35 cellular contexts compared by ENCODE assay signal in genomic region chr3:104745313-104745712, GRCh38.
"Had no signal": no experiment of that assay in that cellular context is flagged by ENCODE, and none has a peak within 500 bp of the region (broad histone marks: within the 10 kb centered on the region; RNA-seq: fewer than 3 reads in every experiment).

No MANE protein-coding gene starts in this region.

- H3K36me3 ChIP-seq: adrenal gland, brain microvascular endothelial cell, breast epithelium had no signal

- H3K9me3 ChIP-seq: adrenal gland, body of pancreas, breast epithelium had no signal

- DNase-seq: activated B cell treated with CpG ODN at 0.5 μM for 24 hours; activated CD4-positive, alpha-beta memory T cell treated with anti-CD3 and anti-CD28 coated beads for 36 hours; activated CD4-positive, alpha-beta T cell treated with anti-CD3 and anti-CD28 coated beads for 4 hours; activated CD4-positive, alpha-beta T cell treated with anti-CD3 and anti-CD28 coated beads, Interleukin-2, amount 10 ng/mL, durations not matched to agents 24 days and 14 days; activated CD4-positive, alpha-beta T cell treated with anti-CD3 and anti-CD28 coated beads, Interleukin-2, amount 50 U/mL, for 1 hour; activated CD4-positive, alpha-beta T cell treated with anti-CD3 and anti-CD28 coated beads, Interleukin-2, amount 50 U/mL, for 4 hours; activated CD4-positive, CD25-positive, alpha-beta regulatory T cell treated with anti-CD3 and anti-CD28 coated beads, Interleukin-2, amount 50 U/mL, for 72 hours; activated CD8-positive, alpha-beta memory T cell treated with anti-CD3 and anti-CD28 coated beads, Interleukin-2, amount 50 U/mL, for 4 hours; activated CD8-positive, alpha-beta T cell treated with anti-CD3 and anti-CD28 coated beads for 36 hours; activated effector memory CD4-positive, alpha-beta T cell treated with anti-CD3 and anti-CD28 coated beads, Interleukin-2, amount 50 U/mL, for 16 hours; activated gamma-delta T cell treated with Interleukin-2 at 50 U/mL for 16 hours; activated naive CD4-positive, alpha-beta T cell; activated naive CD4-positive, alpha-beta T cell treated with anti-CD3 and anti-CD28 coated beads for 36 hours; activated naive CD4-positive, alpha-beta T cell treated with anti-CD3 and anti-CD28 coated beads, Interleukin-2, amount 50 U/mL, for 16 hours; activated naive CD8-positive, alpha-beta T cell treated with anti-CD3 and anti-CD28 coated beads for 36 hours; activated T-cell treated with anti-CD3 and anti-CD28 coated beads for 4 hours; activated T-cell treated with anti-CD3 and anti-CD28 coated beads, Interleukin-2, amount 50 U/mL, for 1 hour; activated T-cell treated with anti-CD3 and anti-CD28 coated beads, Interleukin-2, amount 50 U/mL, for 4 hours; activated T-cell treated with anti-CD3 and anti-CD28 coated beads, Interleukin-2, amount 50 U/mL, for 72 hours; adrenal gland; amniotic stem cell; aorta; body of pancreas; brain microvascular endothelial cell; central memory CD4-positive, alpha-beta T cell; T-helper 1 cell; T-helper 2 cell; T-helper 9 cell had no signal

- H3K27ac Mint-ChIP-seq: activated B cell treated with CpG ODN at 0.5 μM for 24 hours; activated CD4-positive, alpha-beta memory T cell treated with anti-CD3 and anti-CD28 coated beads for 36 hours; activated CD4-positive, alpha-beta T cell treated with anti-CD3 and anti-CD28 coated beads, Interleukin-2, amount 10 ng/mL, durations not matched to agents 24 days and 14 days; activated CD8-positive, alpha-beta T cell treated with anti-CD3 and anti-CD28 coated beads for 36 hours; activated naive CD4-positive, alpha-beta T cell treated with anti-CD3 and anti-CD28 coated beads for 36 hours; activated naive CD4-positive, alpha-beta T cell treated with anti-CD3 and anti-CD28 coated beads, Interleukin-2, amount 50 U/mL, for 72 hours; activated naive CD8-positive, alpha-beta T cell treated with anti-CD3 and anti-CD28 coated beads for 36 hours; activated T-cell treated with anti-CD3 and anti-CD28 coated beads, Interleukin-2, amount 50 U/mL, for 72 hours; activated T-helper 1 cell treated with anti-CD3 and anti-CD28 coated beads, Interleukin-12 subunit alpha, Interleukin-12 subunit beta, Interleukin-2, Interleukin-4 antibody, amounts not matched to agents 30 ng/mL and 10 ng/mL and 1 ng/mL, durations not matched to agents 14 hours and 24 hours and 36 hours; activated T-helper 17 cell treated with anti-CD3 and anti-CD28 coated beads, Interleukin-2, amount 50 U/mL, for 72 hours; T-helper 1 cell treated with Interleukin-12 subunit alpha and Interleukin-12 subunit beta and Interleukin-4 antibody, amounts not matched to agents 30 μg/mL and 1 μg/mL, for 36 hours; T-helper 2 cell treated with Interferon-gamma antibody and Interleukin-4, amounts not matched to agents 5 μg/mL and 100 μg/mL, for 36 hours had no signal

- H3K9me3 Mint-ChIP-seq: activated B cell treated with CpG ODN at 0.5 μM for 24 hours; activated CD4-positive, alpha-beta memory T cell treated with anti-CD3 and anti-CD28 coated beads for 36 hours; activated CD4-positive, alpha-beta T cell treated with anti-CD3 and anti-CD28 coated beads, Interleukin-2, amount 10 ng/mL, durations not matched to agents 24 days and 14 days; activated CD8-positive, alpha-beta T cell treated with anti-CD3 and anti-CD28 coated beads for 36 hours; activated naive CD4-positive, alpha-beta T cell treated with anti-CD3 and anti-CD28 coated beads for 36 hours; activated naive CD4-positive, alpha-beta T cell treated with anti-CD3 and anti-CD28 coated beads, Interleukin-2, amount 50 U/mL, for 72 hours; activated naive CD8-positive, alpha-beta T cell treated with anti-CD3 and anti-CD28 coated beads for 36 hours; activated T-cell treated with anti-CD3 and anti-CD28 coated beads, Interleukin-2, amount 50 U/mL, for 4 hours; activated T-cell treated with anti-CD3 and anti-CD28 coated beads, Interleukin-2, amount 50 U/mL, for 72 hours; activated T-helper 1 cell treated with anti-CD3 and anti-CD28 coated beads, Interleukin-12 subunit alpha, Interleukin-12 subunit beta, Interleukin-2, Interleukin-4 antibody, amounts not matched to agents 30 ng/mL and 10 ng/mL and 1 ng/mL, durations not matched to agents 14 hours and 24 hours and 36 hours; activated T-helper 17 cell treated with anti-CD3 and anti-CD28 coated beads, Interleukin-2, amount 50 U/mL, for 72 hours; T-helper 1 cell treated with Interleukin-12 subunit alpha and Interleukin-12 subunit beta and Interleukin-4 antibody, amounts not matched to agents 30 μg/mL and 1 μg/mL, for 36 hours; T-helper 2 cell treated with Interferon-gamma antibody and Interleukin-4, amounts not matched to agents 5 μg/mL and 100 μg/mL, for 36 hours had no signal

- H3K36me3 Mint-ChIP-seq: activated CD4-positive, alpha-beta memory T cell treated with anti-CD3 and anti-CD28 coated beads for 36 hours; activated naive CD4-positive, alpha-beta T cell treated with anti-CD3 and anti-CD28 coated beads, Interleukin-2, amount 50 U/mL, for 72 hours; activated naive CD8-positive, alpha-beta T cell treated with anti-CD3 and anti-CD28 coated beads for 36 hours had no signal

- H3K4me1 ChIP-seq: adrenal gland, body of pancreas, breast epithelium had no signal

- ATAC-seq: activated CD8-positive, alpha-beta T cell treated with anti-CD3 and anti-CD28 coated beads for 36 hours; activated naive CD4-positive, alpha-beta T cell treated with anti-CD3 and anti-CD28 coated beads, Interleukin-2, amount 50 U/mL, for 72 hours; activated T-cell treated with anti-CD3 and anti-CD28 coated beads, Interleukin-2, amount 50 U/mL, for 4 hours; activated T-cell treated with anti-CD3 and anti-CD28 coated beads, Interleukin-2, amount 50 U/mL, for 72 hours; activated T-helper 17 cell treated with anti-CD3 and anti-CD28 coated beads, Interleukin-2, amount 50 U/mL, for 72 hours; body of pancreas had no signal

- H3K4me1 Mint-ChIP-seq: activated B cell treated with CpG ODN at 0.5 μM for 24 hours; activated CD4-positive, alpha-beta T cell treated with anti-CD3 and anti-CD28 coated beads, Interleukin-2, amount 10 ng/mL, durations not matched to agents 24 days and 14 days; activated naive CD8-positive, alpha-beta T cell treated with anti-CD3 and anti-CD28 coated beads for 36 hours; activated T-helper 17 cell treated with anti-CD3 and anti-CD28 coated beads, Interleukin-2, amount 50 U/mL, for 72 hours had no signal

- H3K27ac ChIP-seq: adrenal gland, body of pancreas, brain microvascular endothelial cell, breast epithelium, VCaP had no signal

- H3K27me3 ChIP-seq: adrenal gland, body of pancreas, brain microvascular endothelial cell, breast epithelium had no signal

- H3K4me3 ChIP-seq: adrenal gland, body of pancreas, breast epithelium had no signal

- H3K27me3 Mint-ChIP-seq: activated B cell treated with CpG ODN at 0.5 μM for 24 hours; activated CD4-positive, alpha-beta memory T cell treated with anti-CD3 and anti-CD28 coated beads for 36 hours; activated CD4-positive, alpha-beta T cell treated with anti-CD3 and anti-CD28 coated beads, Interleukin-2, amount 10 ng/mL, durations not matched to agents 24 days and 14 days; activated CD8-positive, alpha-beta T cell treated with anti-CD3 and anti-CD28 coated beads for 36 hours; activated naive CD8-positive, alpha-beta T cell treated with anti-CD3 and anti-CD28 coated beads for 36 hours; activated T-helper 17 cell treated with anti-CD3 and anti-CD28 coated beads, Interleukin-2, amount 50 U/mL, for 72 hours had no signal

- H3K4me3 Mint-ChIP-seq: activated B cell treated with CpG ODN at 0.5 μM for 24 hours; activated CD4-positive, alpha-beta memory T cell treated with anti-CD3 and anti-CD28 coated beads for 36 hours; activated CD4-positive, alpha-beta T cell treated with anti-CD3 and anti-CD28 coated beads, Interleukin-2, amount 10 ng/mL, durations not matched to agents 24 days and 14 days; activated CD8-positive, alpha-beta T cell treated with anti-CD3 and anti-CD28 coated beads for 36 hours; activated naive CD4-positive, alpha-beta T cell treated with anti-CD3 and anti-CD28 coated beads for 36 hours; activated naive CD8-positive, alpha-beta T cell treated with anti-CD3 and anti-CD28 coated beads for 36 hours; activated T-cell treated with anti-CD3 and anti-CD28 coated beads, Interleukin-2, amount 50 U/mL, for 4 hours; activated T-cell treated with anti-CD3 and anti-CD28 coated beads, Interleukin-2, amount 50 U/mL, for 72 hours; activated T-helper 1 cell treated with anti-CD3 and anti-CD28 coated beads, Interleukin-12 subunit alpha, Interleukin-12 subunit beta, Interleukin-2, Interleukin-4 antibody, amounts not matched to agents 30 ng/mL and 10 ng/mL and 1 ng/mL, durations not matched to agents 14 hours and 24 hours and 36 hours; activated T-helper 17 cell treated with anti-CD3 and anti-CD28 coated beads, Interleukin-2, amount 50 U/mL, for 72 hours; T-helper 1 cell treated with Interleukin-12 subunit alpha and Interleukin-12 subunit beta and Interleukin-4 antibody, amounts not matched to agents 30 μg/mL and 1 μg/mL, for 36 hours; T-helper 2 cell treated with Interferon-gamma antibody and Interleukin-4, amounts not matched to agents 5 μg/mL and 100 μg/mL, for 36 hours had no signal
